In genomic region chr6:46743425-46744158, GRCh38 we compare ENCODE assay signal across 1 cellular context.
A peak's percentile ranks its signal among the peaks of the same experiment; 100 is the strongest.
TF ChIP-seq lines count a peak whose summit lies in the region.

No MANE protein-coding gene starts in this region.

TF ChIP-seq in HepG2, 621 proteins besides CTCF, POLR2A, EP300 and RAD21:
- TF ChIP-seq HNF4A (CRISPR knock-in tag; IDR thresholded peaks at IDR 0.05) (peak; percentile 26; the same call in 1 of the 2 replicates), HNF4G (IDR thresholded peaks at IDR 0.05; ENCODE audit: borderline replicate concordance, low read depth, low read length) (peak; percentile 39), HNF4G (CRISPR knock-in tag; IDR thresholded peaks at IDR 0.05; ENCODE audit: borderline replicate concordance, low read depth) (no peak), BCL3 (CRISPR knock-in tag; IDR thresholded peaks at IDR 0.05) (no peak)
